ENCODE assay signal across 1 cellular context in genomic region chr19:11375143-11375948, GRCh38.
TF ChIP-seq lines count a peak whose summit lies in the region.

No MANE protein-coding gene starts in this region.

TF ChIP-seq in H1, 55 proteins besides CTCF, POLR2A, EP300 and RAD21:
- TF ChIP-seq EGR1 (IDR thresholded peaks at IDR 0.05; ENCODE audit: borderline replicate concordance, low read depth, low read length) (no peak), SP4 (IDR thresholded peaks at IDR 0.05; ENCODE audit: low read length) (0 out of 2 replicates have a peak, but pooled peaks have one; percentile 5), SP1 (IDR thresholded peaks at IDR 0.05; ENCODE audit: low read depth, low read length) (0 out of 2 replicates have a peak, but pooled peaks have one; percentile 39), TCF12 (IDR thresholded peaks at IDR 0.05; ENCODE audit: low read depth, low read length) (no peak), TBP (IDR thresholded peaks at IDR 0.05; ENCODE audit: low read depth, low read length) (no peak; the same call in 1 of the 2 replicates), HDAC6 (IDR thresholded peaks at IDR 0.05; ENCODE audit: low read depth, low read length) (no peak), KDM1A (IDR thresholded peaks at IDR 0.05; ENCODE audit: borderline replicate concordance, low read length) (no peak)
- TF ChIP-seq, protein P1, sequence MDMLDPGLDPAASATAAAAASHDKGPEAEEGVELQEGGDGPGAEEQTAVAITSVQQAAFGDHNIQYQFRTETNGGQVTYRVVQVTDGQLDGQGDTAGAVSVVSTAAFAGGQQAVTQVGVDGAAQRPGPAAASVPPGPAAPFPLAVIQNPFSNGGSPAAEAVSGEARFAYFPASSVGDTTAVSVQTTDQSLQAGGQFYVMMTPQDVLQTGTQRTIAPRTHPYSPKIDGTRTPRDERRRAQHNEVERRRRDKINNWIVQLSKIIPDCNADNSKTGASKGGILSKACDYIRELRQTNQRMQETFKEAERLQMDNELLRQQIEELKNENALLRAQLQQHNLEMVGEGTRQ (IDR thresholded peaks at IDR 0.05; ENCODE audit: low read length) = no peak
TF ChIP-seq in H1: peak in this region for 2.
